Comparison of ENCODE assay signal across 8 cellular contexts in genomic region chr11:61961570-61962212, GRCh38. TPM values are rescaled to one million over a fixed set of nuclear protein-coding genes. Genes with fewer than 3 reads are reported as not detected.
A peak's percentile ranks its signal among the peaks of the same experiment; 100 is the strongest.
DNase-seq lines count a peak whose midpoint lies in the region; ATAC-seq and TF ChIP-seq lines count a peak whose summit lies in the region.

No MANE protein-coding gene starts in this region.

- ATAC-seq in IMR-90 (ENCODE audit: low read depth) (peak; percentile 5), GM18519 (IDR thresholded peaks at IDR 0.05; ENCODE audit: low FRiP score, unreplicated experiment) (no peak)

- H3K4me3 ChIP-seq in IMR-90 (ENCODE audit: insufficient read depth, low read depth, low read length): no peak overlapping the region

- no TSS peak for BruUV-seq in IMR-90 (replicated peaks; lab: Mats Ljungman, UMichigan)

- peaks cover 48% of the 10 kb centered on the region for H3K36me3 ChIP-seq in IMR-90 (ENCODE audit: control insufficient read depth, insufficient read depth, low read length)

- no peak overlapping the region for H2BK120ac ChIP-seq in IMR-90 (ENCODE audit: low read depth, low read length)

- no peak overlapping the region for H3K18ac ChIP-seq in IMR-90 (ENCODE audit: low read depth, low read length)

- in situ Hi-C loops in IMR-90 (cut with MboI; ENCODE audit: low sequenced_read_pairs): loop anchor here (10.0 kb wide), 1 partner anchor 63 kb away; no protein-coding TSS in a partner anchor

- H3K23ac ChIP-seq in IMR-90 (ENCODE audit: low read depth, low read length): no peak overlapping the region

- POLR2A ChIA-PET in IMR-90 (lab: Charles Lee; ENCODE audit: unreplicated experiment): interaction anchor here (0.6 to 1.2 kb wide), 3 partner anchors 22 to 120 kb away, joined by 3 to 6 read pairs (median 4); no protein-coding TSS in a partner anchor

- H3K9me3 ChIP-seq in IMR-90 (ENCODE audit: control insufficient read depth, insufficient read depth, low read length): no peaks in the 10 kb centered on the region

- no peak overlapping the region for H2BK20ac ChIP-seq in IMR-90 (ENCODE audit: low read depth, low read length)

- dilution Hi-C loops in IMR-90 (cut with HindIII; ENCODE audit: low sequenced_read_pairs, unreplicated experiment): no loop called here

- no peak overlapping the region for H3K9ac ChIP-seq in IMR-90 (ENCODE audit: low read depth, low read length)

- H3K27me3 ChIP-seq in IMR-90 (ENCODE audit: control insufficient read depth, insufficient read depth, low read length): no peaks in the 10 kb centered on the region

- no peak overlapping the region for H4K91ac ChIP-seq in IMR-90 (ENCODE audit: insufficient read depth, low read depth, low read length)

- H3K4me2 ChIP-seq in IMR-90 (ENCODE audit: low read depth, low read length): no peak overlapping the region

- TF ChIP-seq POLR2A in IMR-90 (IDR thresholded peaks at IDR 0.05; ENCODE audit: low read depth, low read length): no peak

- H3K14ac ChIP-seq in IMR-90 (replicated peaks; ENCODE audit: low read depth, low read length): 0 out of 2 replicates have a peak overlapping the region, but pooled peaks have one; percentile 11

- no peak overlapping the region for H2BK5ac ChIP-seq in IMR-90 (ENCODE audit: low read depth, low read length, poor library complexity, severe bottlenecking)

- H3K56ac ChIP-seq in IMR-90 (ENCODE audit: extremely low read depth, insufficient read depth, low read length): no peak overlapping the region

- H2BK15ac ChIP-seq in IMR-90 (ENCODE audit: low read depth, low read length): no peak overlapping the region

- H4K8ac ChIP-seq in IMR-90 (ENCODE audit: low read depth in 2 of 2, low read length in 2 of 2): no peak overlapping the region

- peak overlapping the region; percentile 26; the same call in 1 of the 2 replicates for H2AK5ac ChIP-seq in IMR-90 (ENCODE audit: low read depth, low read length)

- peaks cover 55% of the 10 kb centered on the region for H4K20me1 ChIP-seq in IMR-90 (ENCODE audit: insufficient read depth, low read length)

- no peak for TF ChIP-seq RAD21 in IMR-90 (IDR thresholded peaks at IDR 0.05; ENCODE audit: low read length)

- H3K4ac ChIP-seq in IMR-90 (ENCODE audit: low read depth, low read length): peak overlapping the region; percentile 34; the same call in 1 of the 2 replicates

- CTCF ChIA-PET in IMR-90 (lab: Yijun Ruan, JAX): interaction anchor here (0.9 to 3.9 kb wide), 2 partner anchors 14 to 120 kb away, joined by 3 to 17 read pairs; no protein-coding TSS in a partner anchor

- 89% methylated on average over 3 of the region's 8 CpGs; no CpG with 5 or more reads in 1 of the 2 experiments for WGBS in IMR-90 (ENCODE audit: extremely low coverage in 2 of 2, insufficient read length in 1 of 2), 2 experiments

- intact Hi-C loops in IMR-90 (cut with micrococcal nuclease): loop anchor here (2.0 kb wide), 1 partner anchor 121 kb away; no protein-coding TSS in a partner anchor

- H4K5ac ChIP-seq in IMR-90 (ENCODE audit: low read depth, low read length): no peak overlapping the region

- peaks cover 8 to 41% of the 10 kb centered on the region in 2 experiments for H3K79me1 ChIP-seq in IMR-90 (ENCODE audit: low read depth in 1 of 2, low read length in 2 of 2)

- no peak overlapping the region for H3K27ac ChIP-seq in IMR-90 (ENCODE audit: insufficient read depth, low read length)

- DNase-seq in 8988T: peak; percentile 27
- no peak for DNase-seq in IMR-90
- DNase-seq in epidermal melanocyte (ENCODE audit: insufficient read length, low spot score): peak; percentile 65
- peak; percentile 88 for DNase-seq in myocyte (ENCODE audit: low read depth)
- DNase-seq in iPS-NIHi11 (ENCODE audit: low spot score): no peak
- DNase-seq in NAMALWA (ENCODE audit: low spot score): no peak
- no peak for DNase-seq in NCI-H526 (lab: John Stamatoyannopoulos, UW)

- TF ChIP-seq CTCF in IMR-90 (conservative IDR thresholded peaks at IDR 0.05; ENCODE audit: low read depth, low read length): no peak

- no peak overlapping the region for H2AFZ ChIP-seq in IMR-90 (replicated peaks; ENCODE audit: low read length, poor library complexity)

- H2AK9ac ChIP-seq in IMR-90 (replicated peaks; ENCODE audit: low read depth, low read length, poor library complexity): no peak overlapping the region

- peaks cover 8% of the 10 kb centered on the region; the same call in 1 of the 2 replicates for H3K4me1 ChIP-seq in IMR-90 (ENCODE audit: control insufficient read depth, insufficient read depth, low read length)

- peaks cover 22% of the 10 kb centered on the region for H3K9me1 ChIP-seq in IMR-90 (ENCODE audit: insufficient read depth, low read length)

TF ChIP-seq in IMR-90, 13 proteins besides CTCF, POLR2A, EP300 and RAD21:
- TF ChIP-seq FOS (IDR thresholded peaks at IDR 0.05; ENCODE audit: low read depth, low read length) (no peak), CEBPB (IDR thresholded peaks at IDR 0.05; ENCODE audit: low read depth, low read length) (no peak), RCOR1 (IDR thresholded peaks at IDR 0.05; ENCODE audit: insufficient replicate concordance, low read length) (no peak), USF2 (IDR thresholded peaks at IDR 0.05; ENCODE audit: low read depth, low read length) (no peak), NFE2L2 (IDR thresholded peaks at IDR 0.05; ENCODE audit: low read depth, low read length) (no peak), MAFK (IDR thresholded peaks at IDR 0.05; ENCODE audit: low read depth, low read length) (no peak), ELK1 (IDR thresholded peaks at IDR 0.05; ENCODE audit: borderline replicate concordance, low read depth, low read length) (no peak), BHLHE40 (IDR thresholded peaks at IDR 0.05; ENCODE audit: low read depth, low read length) (no peak), SMC3 (IDR thresholded peaks at IDR 0.05; ENCODE audit: low read depth, low read length) (no peak), CHD1 (IDR thresholded peaks at IDR 0.05; ENCODE audit: low read depth, low read length) (no peak), MAZ (IDR thresholded peaks at IDR 0.05; ENCODE audit: borderline replicate concordance, low read depth, low read length) (no peak), RFX5 (IDR thresholded peaks at IDR 0.05; ENCODE audit: low read depth, low read length) (no peak), MXI1 (IDR thresholded peaks at IDR 0.05; ENCODE audit: borderline replicate concordance, low read depth, low read length) (no peak)

RNA-seq across cellular contexts. Expression of gene FTH1, which starts 5.7 kb away (rescaled TPM):
- total RNA-seq in IMR-90 (2012; rRNA removed): 344 and 385 TPM in 2 replicates
- polyA plus RNA-seq in IMR-90 (2012; rRNA removed): 2,453 and 2,516 TPM in 2 replicates
- 1,842 and 5,333 TPM in 2 replicates for polyA plus RNA-seq in IMR-90 (2012; cell fraction: cytosol; rRNA removed)
- polyA plus RNA-seq in IMR-90 (2012; cell fraction: nucleus; rRNA removed; ENCODE audit: low replicate concordance): 767 and 934 TPM in 2 replicates
- 436 and 518 TPM in 2 replicates for total RNA-seq in myocyte
- polyA plus RNA-seq in myocyte (2012): 11,787 TPM

RNA-seq across cellular contexts. Expression of gene BEST1, which starts 11.5 kb away (rescaled TPM):
- total RNA-seq in IMR-90 (2012; rRNA removed) (0.83 and 0.90 TPM in 2 replicates), myocyte (1.7 and 1.8 TPM in 2 replicates)
- 1.2 and 1.4 TPM in 2 replicates for polyA plus RNA-seq in IMR-90 (2012; rRNA removed)
- 0.44 and 1.1 TPM in 2 replicates for polyA plus RNA-seq in IMR-90 (2012; cell fraction: cytosol; rRNA removed)
- polyA plus RNA-seq in IMR-90 (2012; cell fraction: nucleus; rRNA removed; ENCODE audit: low replicate concordance): 6.3 and 7.2 TPM in 2 replicates
- 6.8 TPM for polyA plus RNA-seq in myocyte (2012)

RNA-seq across cellular contexts. Expression of gene RAB3IL1, which starts 44.3 kb away (rescaled TPM):
- total RNA-seq in IMR-90 (2012; rRNA removed) (0.28 and 0.72 TPM in 2 replicates), myocyte (3.0 and 4.3 TPM in 2 replicates)
- 1.9 TPM in 2 replicates for polyA plus RNA-seq in IMR-90 (2012; rRNA removed)
- 0.84 and 2.4 TPM in 2 replicates for polyA plus RNA-seq in IMR-90 (2012; cell fraction: cytosol; rRNA removed)
- 2.7 and 2.8 TPM in 2 replicates for polyA plus RNA-seq in IMR-90 (2012; cell fraction: nucleus; rRNA removed; ENCODE audit: low replicate concordance)
- polyA plus RNA-seq in myocyte (2012): 8.1 TPM

Comparison
In these comparisons a context has a peak if more than half of its experiments do, and no peak if none do; other contexts are left out.
1. DNase-seq: peak in 8988T (single experiment), epidermal melanocyte (single experiment) and myocyte (single experiment); none in IMR-90 (single experiment), iPS-NIHi11 (single experiment), NAMALWA (single experiment) and NCI-H526 (0 of 2).